Comparison of ENCODE assay signal across 1 cellular context in genomic region chr21:33690874-33691273, GRCh38.
TF ChIP-seq lines count a peak whose summit lies in the region.

No MANE protein-coding gene starts in this region.

TF ChIP-seq in GM12878, 131 proteins besides CTCF, POLR2A, EP300 and RAD21:
- TF ChIP-seq BCLAF1 (IDR thresholded peaks at IDR 0.05) (no peak), CHD4 (IDR thresholded peaks at IDR 0.05) (no peak), POLR2AphosphoS2 (IDR thresholded peaks at IDR 0.05; ENCODE audit: low read depth, low read length) (no peak), BACH1 (IDR thresholded peaks at IDR 0.05; ENCODE audit: borderline replicate concordance) (no peak), IKZF2 (IDR thresholded peaks at IDR 0.05) (peak in 1 of 2 experiments; percentile 27; a peak in 1 of 4 replicates), NFXL1 (IDR thresholded peaks at IDR 0.05; ENCODE audit: borderline replicate concordance) (no peak), ELK1 (IDR thresholded peaks at IDR 0.05; ENCODE audit: low read depth, low read length) (no peak), SPI1 (IDR thresholded peaks at IDR 0.05; ENCODE audit: borderline replicate concordance, insufficient read depth, low read depth, low read length) (peak; percentile 29; the same call in 1 of the 2 replicates), RELA (IDR thresholded peaks at IDR 0.05; ENCODE audit: borderline replicate concordance, partially characterized antibody) (no peak), TCF7 (IDR thresholded peaks at IDR 0.05; ENCODE audit: borderline replicate concordance) (no peak), ZNF592 (IDR thresholded peaks at IDR 0.05) (no peak), MAX (IDR thresholded peaks at IDR 0.05; ENCODE audit: low read depth, low read length) (no peak), PAX5 (IDR thresholded peaks at IDR 0.05; ENCODE audit: borderline replicate concordance, low read depth, low read length) (no peak), RCOR1 (conservative IDR thresholded peaks at IDR 0.05; ENCODE audit: low read depth, low read length) (no peak)
TF ChIP-seq in GM12878: peak in this region for 2.
